8 cellular contexts compared by ENCODE assay signal in the genomic region with DNA sequence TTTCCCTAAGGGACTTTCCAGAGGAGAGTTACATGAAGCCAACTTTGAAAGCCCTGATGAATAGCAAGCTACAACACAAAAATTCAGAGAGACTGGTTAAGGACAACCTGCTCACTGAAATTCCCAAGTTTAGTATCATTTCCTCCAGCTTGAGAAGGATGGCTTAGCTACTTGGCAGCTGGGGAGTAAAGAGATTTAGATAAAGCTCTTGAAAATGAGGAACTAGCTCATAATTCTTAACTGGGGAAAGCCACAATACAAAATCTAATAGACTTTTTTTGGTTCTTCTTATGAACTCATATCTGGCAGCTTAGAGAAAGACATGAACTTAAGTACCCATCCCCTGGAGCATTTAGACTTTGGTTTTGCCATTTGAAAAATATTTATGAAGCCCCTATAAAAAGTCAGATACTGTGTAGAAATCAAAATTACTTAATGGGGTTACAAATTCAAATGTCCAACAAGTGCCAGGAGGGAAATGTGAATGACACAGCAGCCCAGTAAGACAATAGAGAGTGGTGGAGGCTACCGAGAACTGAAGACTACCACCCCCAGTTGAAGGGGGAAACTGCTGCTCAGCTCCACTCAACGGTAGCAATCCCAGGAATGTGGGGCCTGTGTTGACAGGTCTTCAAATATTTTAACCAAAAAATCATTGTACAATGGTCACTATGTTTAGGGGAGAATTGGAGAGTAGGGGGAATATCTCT.
DNase-seq lines count a peak whose midpoint lies in the region; ATAC-seq and TF ChIP-seq lines count a peak whose summit lies in the region.

No MANE protein-coding gene starts in this region.

- H3K27ac ChIP-seq in mesendoderm (ENCODE audit: low read depth, low read length), result no peak overlapping the region

- H3K18ac ChIP-seq in mesendoderm (ENCODE audit: low read length), result no peak overlapping the region

- H2AK5ac ChIP-seq in mesendoderm (ENCODE audit: low read length), result no peak overlapping the region

- no peaks in the 10 kb centered on the region for H3K79me2 ChIP-seq in mesendoderm (ENCODE audit: control insufficient read depth, insufficient read depth, low read length)

- no peak overlapping the region for H4K5ac ChIP-seq in mesendoderm (ENCODE audit: low read length)

- no peak overlapping the region for H2BK5ac ChIP-seq in mesendoderm (ENCODE audit: low read length)

- no peak for TF ChIP-seq CTCF in epithelial cell of esophagus (IDR thresholded peaks at IDR 0.05; ENCODE audit: insufficient read depth, low read depth, low read length, missing control alignments)

- no peak overlapping the region for H3K23ac ChIP-seq in mesendoderm (ENCODE audit: low read length)

- H3K9ac ChIP-seq in mesendoderm (ENCODE audit: low read length), result no peak overlapping the region

- DNase-seq in epithelial cell of esophagus (ENCODE audit: low read depth) (peak; percentile 22), mesendoderm (no peak), GM19240 (ENCODE audit: insufficient read length, low spot score) (no peak), SHP77 treated with DMSO at 0.1 percent for 48 hours (lab: John Stamatoyannopoulos, UW) (no peak)
- DNase-seq in activated CD4-positive, CD25-positive, alpha-beta regulatory T cell (lab: John Stamatoyannopoulos, UW), result no peak

- no peaks in the 10 kb centered on the region for H3K79me1 ChIP-seq in mesendoderm (ENCODE audit: low read length)

- peak; percentile 92 for ATAC-seq in GM18508 (IDR thresholded peaks at IDR 0.05; ENCODE audit: insufficient read depth, unreplicated experiment)
- peak; percentile 94 for ATAC-seq in GM21786 (IDR thresholded peaks at IDR 0.05; ENCODE audit: unreplicated experiment)
- ATAC-seq in HG03565 (IDR thresholded peaks at IDR 0.05; ENCODE audit: unreplicated experiment), result peak; percentile 85

- H3K27me3 ChIP-seq in mesendoderm (ENCODE audit: insufficient read depth, low read length, poor library complexity), result no peaks in the 10 kb centered on the region

- H3K4me3 ChIP-seq in epithelial cell of esophagus (ENCODE audit: low read length), result no peak overlapping the region
- no peak overlapping the region for H3K4me3 ChIP-seq in mesendoderm (ENCODE audit: low read length)

- no peak overlapping the region for H3K4me2 ChIP-seq in mesendoderm (ENCODE audit: low read length)

- no peaks in the 10 kb centered on the region for H3K4me1 ChIP-seq in mesendoderm (ENCODE audit: control insufficient read depth, low read depth, low read length)

- no peak overlapping the region for H2BK15ac ChIP-seq in mesendoderm (replicated peaks; ENCODE audit: low read depth)

- H3K4ac ChIP-seq in mesendoderm (ENCODE audit: low read depth, low read length), result no peak overlapping the region

- H2BK120ac ChIP-seq in mesendoderm (ENCODE audit: low read depth, low read length), result no peak overlapping the region

- no peak overlapping the region for H4K8ac ChIP-seq in mesendoderm (ENCODE audit: low read depth, low read length)

- no CpG with 5 or more reads among the region's 2 CpGs for WGBS in mesendoderm (ENCODE audit: extremely low coverage, insufficient coverage, low lambda C conversion rate)

- H3K56ac ChIP-seq in mesendoderm (ENCODE audit: low read length), result no peak overlapping the region

- H3K36me3 ChIP-seq in mesendoderm (ENCODE audit: control insufficient read depth, insufficient read depth, low read length), result no peaks in the 10 kb centered on the region
